16 cellular contexts compared by ENCODE assay signal in the genomic region with DNA sequence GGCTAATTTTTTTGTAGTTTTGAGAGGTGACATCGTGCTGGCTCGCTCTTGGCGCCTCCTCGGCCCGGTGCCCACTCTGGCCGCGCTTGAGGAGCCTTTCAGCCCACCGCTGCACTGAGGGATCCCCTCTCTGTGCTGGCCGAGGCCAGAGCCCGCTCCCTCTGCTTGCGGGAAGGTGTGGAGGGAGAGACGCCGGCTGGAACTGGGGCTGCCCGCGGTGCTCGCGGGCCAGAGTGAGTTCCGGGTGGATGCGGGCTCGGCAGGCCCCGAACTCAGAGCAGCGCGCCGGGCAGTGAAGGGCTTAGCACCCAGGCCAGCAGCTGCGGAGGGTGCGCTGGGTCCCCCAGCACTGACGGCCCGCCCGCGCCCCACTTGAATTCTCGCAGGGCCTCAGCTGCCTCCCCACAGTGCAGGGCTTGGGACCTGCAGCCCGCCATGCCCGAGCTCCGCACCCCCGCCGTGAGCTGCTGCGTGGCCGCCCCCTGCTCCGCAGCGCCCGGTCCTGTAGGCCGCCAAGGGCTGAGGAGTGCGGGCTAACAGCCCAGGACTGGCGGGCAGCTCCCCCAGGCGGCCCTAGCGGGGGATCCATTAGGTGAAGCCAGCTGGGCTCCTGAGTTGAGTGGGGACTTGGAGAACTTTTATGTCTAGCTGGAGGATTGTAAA.
A peak's percentile ranks its signal among the peaks of the same experiment; 100 is the strongest.
DNase-seq lines count a peak whose midpoint lies in the region; ATAC-seq and TF ChIP-seq lines count a peak whose summit lies in the region.
"Had no signal": no experiment of that assay in that cellular context is flagged by ENCODE, and none has a peak within 500 bp of the region (broad histone marks: within the 10 kb centered on the region; RNA-seq: fewer than 3 reads in every experiment).

No MANE protein-coding gene starts in this region.

- no peak overlapping the region for H3K27ac ChIP-seq in endodermal cell (ENCODE audit: low read depth, low read length)
- no peak overlapping the region for H3K27ac ChIP-seq in testis
- H3K27ac ChIP-seq in tibial artery = no peak overlapping the region
- H3K27ac ChIP-seq: 22Rv1, A549, C4-2B had no signal

- H3K4me3 ChIP-seq in endodermal cell (ENCODE audit: low read length) (no peak overlapping the region), testis (peak overlapping the region; percentile 39 to 52), tibial artery (no peak overlapping the region)
- H3K4me3 ChIP-seq: A549 had no signal

- no peaks in the 10 kb centered on the region for H3K4me1 Mint-ChIP-seq in endodermal cell
- H3K4me1 Mint-ChIP-seq: H9 had no signal

- TF ChIP-seq CTCF in endodermal cell (conservative IDR thresholded peaks at IDR 0.05) = no peak
- no peak for TF ChIP-seq CTCF in testis (IDR thresholded peaks at IDR 0.05)
- TF ChIP-seq CTCF in tibial artery (IDR thresholded peaks at IDR 0.05) = no peak

- DNase-seq in activated gamma-delta T cell (lab: John Stamatoyannopoulos, UW) (peak; percentile 12), activated gamma-delta T cell treated with Interleukin-2 at 50 U/mL for 16 hours (no peak), endodermal cell (peak; percentile 29), mesenteric fat pad (ENCODE audit: low spot score) (peak; percentile 83), testis (peak; percentile 17), germinal center (ENCODE audit: low spot score) (no peak), tibial artery (no peak)
- DNase-seq: AML-193; Caco-2; CD4-positive, alpha-beta T cell; GOT3; H9 had no signal

- no peaks in the 10 kb centered on the region for H3K9me3 ChIP-seq in endodermal cell (ENCODE audit: control insufficient read depth, low read length)
- H3K9me3 ChIP-seq in testis = no peaks in the 10 kb centered on the region
- H3K9me3 ChIP-seq in tibial artery = no peaks in the 10 kb centered on the region
- H3K9me3 ChIP-seq: A549, Caco-2 had no signal

- H3K36me3 ChIP-seq in endodermal cell (ENCODE audit: control insufficient read depth, insufficient read depth, low read length) (no peaks in the 10 kb centered on the region), testis (ENCODE audit: low read depth, missing control alignments) (no peaks in the 10 kb centered on the region), tibial artery (no peaks in the 10 kb centered on the region)

- intact Hi-C loops in testis (cut with DNase I; ENCODE audit: low total_unique reads) (no loop called here), tibial artery (cut with DNase I; ENCODE audit: low total_unique reads) (no loop called here)

- WGBS in endodermal cell (ENCODE audit: insufficient coverage in 1 of 2, insufficient read length in 1 of 2), 2 experiments = 91 to 95% methylated on average over 8 to 46 of the region's 46 CpGs
- 65 to 82% methylated on average over 10 to 26 of the region's 46 CpGs for WGBS in testis, 2 donors

- H3K9ac ChIP-seq in endodermal cell (ENCODE audit: extremely low read depth, low read length, poor library complexity, severe bottlenecking) = no peak overlapping the region

- H3K27me3 ChIP-seq in endodermal cell (ENCODE audit: control insufficient read depth, insufficient read depth, low read length, poor library complexity, severe bottlenecking) (no peaks in the 10 kb centered on the region), testis (no peaks in the 10 kb centered on the region), tibial artery (no peaks in the 10 kb centered on the region)

- ATAC-seq in GM21576 (IDR thresholded peaks at IDR 0.05; ENCODE audit: unreplicated experiment) = no peak
- ATAC-seq: A549 had no signal

- H3K4me1 ChIP-seq in endodermal cell (ENCODE audit: control insufficient read depth, insufficient read depth, low read length) (no peaks in the 10 kb centered on the region), testis (no peaks in the 10 kb centered on the region), tibial artery (no peaks in the 10 kb centered on the region)
- H3K4me1 ChIP-seq: A549, Caco-2 had no signal

- H3K4me3 Mint-ChIP-seq in endodermal cell = no peak overlapping the region
- H3K4me3 Mint-ChIP-seq: CD4-positive, alpha-beta T cell; H9 had no signal

- no peaks in the 10 kb centered on the region for H3K27me3 Mint-ChIP-seq in endodermal cell (ENCODE audit: insufficient read depth)
- H3K27me3 Mint-ChIP-seq: CD4-positive, alpha-beta T cell had no signal

- no peaks in the 10 kb centered on the region for H3K36me3 Mint-ChIP-seq in endodermal cell (ENCODE audit: low read depth)

- no peak for TF ChIP-seq POLR2A in testis (IDR thresholded peaks at IDR 0.05)

- no peak overlapping the region for H3K27ac Mint-ChIP-seq in endodermal cell
- H3K27ac Mint-ChIP-seq: CD4-positive, alpha-beta T cell; H9 had no signal

- H3K9me3 Mint-ChIP-seq in endodermal cell = peaks cover 8% of the 10 kb centered on the region
- H3K9me3 Mint-ChIP-seq: CD4-positive, alpha-beta T cell had no signal

Comparison
In these comparisons a context has a peak if more than half of its experiments do, and no peak if none do; other contexts are left out.
1. DNase-seq: peak in activated gamma-delta T cell (single experiment), endodermal cell (single experiment), mesenteric fat pad (single experiment) and testis (single experiment); none in activated gamma-delta T cell treated with Interleukin-2 at 50 U/mL for 16 hours (single experiment), germinal center (single experiment) and tibial artery (0 of 2).
2. H3K4me3 ChIP-seq: peak in testis (2 of 2); none in endodermal cell (single experiment) and tibial artery (0 of 2).